In the genomic region with DNA sequence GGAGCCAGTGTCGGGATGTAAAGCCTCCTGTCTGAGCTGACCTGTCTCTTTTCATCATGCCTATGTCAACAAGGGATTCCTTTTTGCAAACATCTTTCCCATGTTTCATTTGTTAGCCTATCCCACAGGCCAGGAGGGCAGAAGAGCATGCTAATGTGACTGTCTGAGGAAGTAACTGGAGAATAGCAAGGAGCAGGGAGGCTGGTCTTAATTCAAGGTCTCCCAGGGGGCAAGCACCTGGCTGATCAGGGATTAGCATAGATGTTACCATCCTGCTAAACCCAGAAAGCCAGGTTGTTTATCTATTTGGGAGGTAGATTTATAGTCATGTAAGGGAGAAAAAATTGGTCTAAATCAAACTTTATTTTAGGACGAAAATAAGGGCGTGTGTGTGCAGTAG, we compare ENCODE assay signal across 17 cellular contexts.
"Had no signal": no experiment of that assay in that cellular context is flagged by ENCODE, and none has a peak within 500 bp of the region (broad histone marks: within the 10 kb centered on the region; RNA-seq: fewer than 3 reads in every experiment).

No MANE protein-coding gene starts in this region.

- H3K27me3 ChIP-seq: upper lobe of left lung had no signal

- H3K4me1 ChIP-seq: esophagus squamous epithelium, lower lobe of right lung, spleen, upper lobe of left lung had no signal

- H3K27ac ChIP-seq: esophagus squamous epithelium, lower lobe of right lung, spleen, thoracic aorta, upper lobe of left lung had no signal

- ATAC-seq: activated CD4-positive, alpha-beta T cell treated with anti-CD3 and anti-CD28 coated beads for 36 hours; left cardiac atrium; lower lobe of right lung; natural killer cell treated with Interleukin-12 subunit alpha and Interleukin-12 subunit beta and Interleukin-15 and Interleukin-18, amount 100 ng/mL, for 72 hours; stimulated activated naive B cell treated with anti-CD40 and anti-IgM and Interleukin-4, amounts not matched to agents 10 μg/mL and 1 μg/mL and 100 μg/mL, for 72 hours had no signal

- DNase-seq: activated CD4-positive, alpha-beta memory T cell treated with anti-CD3 and anti-CD28 coated beads for 36 hours; activated CD4-positive, alpha-beta T cell treated with anti-CD3 and anti-CD28 coated beads for 36 hours; activated naive CD8-positive, alpha-beta T cell treated with anti-CD3 and anti-CD28 coated beads for 36 hours; activated T-cell treated with anti-CD3 and anti-CD28 coated beads for 4 hours; amniotic stem cell; dermis blood vessel endothelial cell; effector memory CD4-positive, alpha-beta T cell; esophagus squamous epithelium; left cardiac atrium; lower lobe of right lung; retina; spleen; stimulated activated naive B cell treated with anti-CD40 and anti-IgM and Interleukin-4, amounts not matched to agents 10 μg/mL and 1 μg/mL and 100 μg/mL, for 72 hours; T-helper 2 cell; upper lobe of left lung had no signal

- H3K4me3 ChIP-seq: esophagus squamous epithelium, lower lobe of right lung, spleen, thoracic aorta, upper lobe of left lung had no signal

- H3K36me3 ChIP-seq: esophagus squamous epithelium, lower lobe of right lung, spleen, thoracic aorta, upper lobe of left lung had no signal

- H3K9me3 ChIP-seq: esophagus squamous epithelium, lower lobe of right lung, spleen, thoracic aorta, upper lobe of left lung had no signal
